In the genomic region with DNA sequence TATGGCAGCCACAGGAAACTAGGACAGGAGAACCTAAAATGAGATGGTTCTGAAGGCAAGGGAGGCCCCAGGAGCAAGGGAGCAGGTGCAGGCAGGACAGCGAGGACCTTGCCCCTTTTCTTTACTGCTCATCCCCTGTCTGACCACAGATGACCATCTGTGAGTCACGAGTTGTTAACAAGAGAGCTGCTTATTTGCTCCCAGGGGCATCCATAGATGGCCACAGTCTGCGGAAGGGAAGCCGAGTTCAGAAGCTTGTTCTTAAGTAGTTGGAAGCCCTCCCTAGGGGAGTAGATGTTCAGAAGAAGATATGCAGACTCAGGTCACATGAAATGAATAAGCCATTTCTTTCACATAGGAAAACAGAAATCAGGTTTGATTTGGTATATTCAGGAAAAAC, we compare ENCODE assay signal across 20 cellular contexts.
DNase-seq lines count a peak whose midpoint lies in the region; ATAC-seq, FAIRE-seq and TF ChIP-seq lines count a peak whose summit lies in the region.
"Had no signal": no experiment of that assay in that cellular context is flagged by ENCODE, and none has a peak within 500 bp of the region (broad histone marks: within the 10 kb centered on the region; RNA-seq: fewer than 3 reads in every experiment).

No MANE protein-coding gene starts in this region.

- intact Hi-C loops in upper lobe of right lung (cut with DNase I): no loop called here

- ATAC-seq in HG03108 (IDR thresholded peaks at IDR 0.05; ENCODE audit: unreplicated experiment) (no peak), upper lobe of right lung (no peak), SK-N-SH treated with all-trans-retinoic acid at 6 μM for 48 hours (no peak)
- ATAC-seq: naive thymus-derived CD8-positive, alpha-beta T cell had no signal

- H3K27ac ChIP-seq in AG04450 (ENCODE audit: low read depth, low read length): peak overlapping the region; percentile 54
- no peak overlapping the region for H3K27ac ChIP-seq in upper lobe of right lung
- H3K27ac ChIP-seq: cardiac muscle cell, vagina had no signal

- H3K4me1 ChIP-seq in upper lobe of right lung: no peaks in the 10 kb centered on the region
- H3K4me1 ChIP-seq: vagina had no signal

- H3K4me3 ChIP-seq in AG04450 (ENCODE audit: low read depth, low read length): no peak overlapping the region
- H3K4me3 ChIP-seq in bronchial epithelial cell (ENCODE audit: low read depth, low read length): no peak overlapping the region
- no peak overlapping the region for H3K4me3 ChIP-seq in upper lobe of right lung
- H3K4me3 ChIP-seq: cardiac muscle cell, lung, vagina had no signal

- DNase-seq in AG04450 (ENCODE audit: low read depth, low spot score): no peak
- peak; percentile 24 for DNase-seq in HS-27A (ENCODE audit: low read depth)
- DNase-seq in bronchial epithelial cell (ENCODE audit: low read depth): peak; percentile 15
- DNase-seq in iris pigment epithelial cell (ENCODE audit: low read depth): peak; percentile 72
- no peak for DNase-seq in DMS 273 (lab: John Stamatoyannopoulos, UW; ENCODE audit: unreplicated experiment)
- DNase-seq in upper lobe of right lung: no peak
- DNase-seq: activated CD4-positive, alpha-beta T cell treated with anti-CD3 and anti-CD28 coated beads for 4 hours; activated naive CD4-positive, alpha-beta T cell treated with anti-CD3 and anti-CD28 coated beads for 36 hours; effector CD8-positive, alpha-beta T cell; naive thymus-derived CD8-positive, alpha-beta T cell; NCI-H1436; NCI-H345 had no signal

- H3K9me3 ChIP-seq in AG04450 (ENCODE audit: control insufficient read depth, insufficient read depth, low read length) (no peaks in the 10 kb centered on the region), upper lobe of right lung (no peaks in the 10 kb centered on the region)
- H3K9me3 ChIP-seq: vagina had no signal

- H3K27me3 ChIP-seq in AG04450 (ENCODE audit: control insufficient read depth, insufficient read depth, low read length) (no peaks in the 10 kb centered on the region), bronchial epithelial cell (ENCODE audit: control insufficient read depth, insufficient read depth, low read length) (no peaks in the 10 kb centered on the region), upper lobe of right lung (no peaks in the 10 kb centered on the region)
- H3K27me3 ChIP-seq: cardiac muscle cell, vagina had no signal

- FAIRE-seq in bronchial epithelial cell (lab: Jason Lieb, UNC): no peak
- FAIRE-seq: frontal cortex, GM12891, H1 had no signal

- POLR2A ChIA-PET in AG04450 (lab: Yijun Ruan, JAX): no interaction called here

- CTCF ChIA-PET in AG04450 (lab: Charles Lee): interaction anchor here (0.8 kb wide), 1 partner anchor 152 kb away, joined by 4 read pairs; no protein-coding TSS in a partner anchor

- TF ChIP-seq CTCF in AG04450 (IDR thresholded peaks at IDR 0.05; ENCODE audit: low read depth, low read length) (no peak), bronchial epithelial cell (IDR thresholded peaks at IDR 0.05; ENCODE audit: insufficient read depth, low read length, severe bottlenecking) (no peak), upper lobe of right lung (IDR thresholded peaks at IDR 0.05) (no peak)

- H3K36me3 ChIP-seq in bronchial epithelial cell (ENCODE audit: control insufficient read depth, insufficient read depth, low read length) (peaks cover 5% of the 10 kb centered on the region), upper lobe of right lung (peaks cover 27% of the 10 kb centered on the region)

TF ChIP-seq in SK-N-SH treated with all-trans-retinoic acid at 6 μM for 48 hours, 23 proteins besides CTCF, POLR2A, EP300 and RAD21:
- no peak for TF ChIP-seq ISL1 (CRISPR knock-in tag; IDR thresholded peaks at IDR 0.05)
- TF ChIP-seq BACH2 (CRISPR knock-in tag; IDR thresholded peaks at IDR 0.05; ENCODE audit: borderline replicate concordance): no peak
- TF ChIP-seq, protein P1, sequence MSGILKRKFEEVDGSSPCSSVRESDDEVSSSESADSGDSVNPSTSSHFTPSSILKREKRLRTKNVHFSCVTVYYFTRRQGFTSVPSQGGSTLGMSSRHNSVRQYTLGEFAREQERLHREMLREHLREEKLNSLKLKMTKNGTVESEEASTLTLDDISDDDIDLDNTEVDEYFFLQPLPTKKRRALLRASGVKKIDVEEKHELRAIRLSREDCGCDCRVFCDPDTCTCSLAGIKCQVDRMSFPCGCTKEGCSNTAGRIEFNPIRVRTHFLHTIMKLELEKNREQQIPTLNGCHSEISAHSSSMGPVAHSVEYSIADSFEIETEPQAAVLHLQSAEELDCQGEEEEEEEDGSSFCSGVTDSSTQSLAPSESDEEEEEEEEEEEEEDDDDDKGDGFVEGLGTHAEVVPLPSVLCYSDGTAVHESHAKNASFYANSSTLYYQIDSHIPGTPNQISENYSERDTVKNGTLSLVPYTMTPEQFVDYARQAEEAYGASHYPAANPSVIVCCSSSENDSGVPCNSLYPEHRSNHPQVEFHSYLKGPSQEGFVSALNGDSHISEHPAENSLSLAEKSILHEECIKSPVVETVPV (CRISPR knock-in tag; IDR thresholded peaks at IDR 0.05): no peak
- no peak for TF ChIP-seq ZNF565 (CRISPR knock-in tag; conservative IDR thresholded peaks at IDR 0.05; ENCODE audit: low read depth)
- no peak for TF ChIP-seq ZNF8 (CRISPR knock-in tag; IDR thresholded peaks at IDR 0.05)

Comparison
In these comparisons a context has a peak if more than half of its experiments do, and no peak if none do; other contexts are left out.
1. DNase-seq: peak in HS-27A (single experiment), bronchial epithelial cell (single experiment) and iris pigment epithelial cell (single experiment); none in AG04450 (single experiment), DMS 273 (single experiment) and upper lobe of right lung (single experiment).